ENCODE assay signal across 12 cellular contexts in the genomic region with DNA sequence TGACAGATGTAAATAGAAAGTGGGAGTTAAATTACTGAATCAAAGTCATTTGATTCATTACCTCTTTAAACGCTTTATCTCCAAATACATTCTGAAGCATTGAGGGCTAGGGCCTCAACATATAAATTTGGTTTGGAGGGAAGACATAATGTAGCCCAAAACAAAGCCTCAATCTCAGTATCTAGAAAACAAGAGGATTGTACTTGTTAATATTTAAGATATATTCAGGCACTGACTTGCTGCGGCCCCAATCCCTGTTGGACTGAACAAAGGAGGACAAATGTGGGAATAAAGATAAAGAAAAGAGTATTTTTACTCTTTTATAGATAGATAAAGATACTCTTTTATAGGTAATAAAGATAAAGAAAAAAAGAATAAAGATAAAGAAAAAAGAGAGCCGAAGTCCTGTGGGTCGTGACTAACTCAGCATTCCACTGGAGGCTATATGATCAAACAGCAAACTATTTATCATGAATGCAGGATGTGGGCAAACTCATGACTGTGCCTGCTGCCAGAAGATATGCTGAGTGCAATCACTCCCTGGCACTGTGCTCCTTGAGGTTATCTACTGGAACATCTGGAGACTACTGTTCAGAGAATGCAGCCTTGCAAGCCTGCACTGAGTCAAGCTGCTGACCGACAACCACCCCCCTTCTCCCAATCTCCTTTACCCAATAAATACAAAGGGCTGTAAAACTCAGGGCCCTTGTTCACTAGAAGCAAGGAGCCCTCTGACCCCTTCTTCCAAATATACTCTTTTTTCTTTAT.
DNase-seq lines count a peak whose midpoint lies in the region; ATAC-seq and TF ChIP-seq lines count a peak whose summit lies in the region.
"Had no signal": no experiment of that assay in that cellular context is flagged by ENCODE, and none has a peak within 500 bp of the region (broad histone marks: within the 10 kb centered on the region; RNA-seq: fewer than 3 reads in every experiment).

No MANE protein-coding gene starts in this region.

- CTCF ChIA-PET in RWPE1 (lab: Yijun Ruan, JAX), result no interaction called here

- POLR2A ChIA-PET in RWPE1 (lab: Yijun Ruan, JAX; ENCODE audit: low non-redundant PET), result no interaction called here

- ATAC-seq in GM19328 (IDR thresholded peaks at IDR 0.05; ENCODE audit: unreplicated experiment) (no peak), HG03108 (IDR thresholded peaks at IDR 0.05; ENCODE audit: unreplicated experiment) (no peak)
- ATAC-seq: body of pancreas had no signal

- no peak for TF ChIP-seq CTCF in RWPE1 (conservative IDR thresholded peaks at IDR 0.05; ENCODE audit: low read depth)

- peak overlapping the region; percentile 39; the same call in 1 of the 2 replicates for H3K27ac ChIP-seq in RWPE1
- H3K27ac ChIP-seq: body of pancreas had no signal

- no peak overlapping the region for H3K4me3 ChIP-seq in skeletal muscle cell (ENCODE audit: low read depth, low read length)
- H3K4me3 ChIP-seq: body of pancreas had no signal

- DNase-seq in GM03348 (ENCODE audit: low spot score), result peak; percentile 20
- peak; percentile 45 for DNase-seq in RWPE1 (ENCODE audit: low spot score)
- DNase-seq in fibroblast of gingiva (ENCODE audit: low read depth), result peak; percentile 56
- DNase-seq in skeletal muscle cell (ENCODE audit: low read depth), result peak; percentile 39
- no peak for DNase-seq in activated CD8-positive, alpha-beta memory T cell treated with anti-CD3 and anti-CD28 coated beads, Interleukin-2, amount 50 U/mL, for 4 hours
- no peak for DNase-seq in NCI-H1417 treated with DMSO at 0.1 percent for 48 hours (lab: John Stamatoyannopoulos, UW)
- DNase-seq: NCI-H1105, retina, SHP77 had no signal

Comparison
In these comparisons a context has a peak if more than half of its experiments do, and no peak if none do; other contexts are left out.
1. DNase-seq: peak in GM03348 (single experiment), RWPE1 (single experiment), fibroblast of gingiva (single experiment) and skeletal muscle cell (single experiment); none in activated CD8-positive, alpha-beta memory T cell treated with anti-CD3 and anti-CD28 coated beads, Interleukin-2, amount 50 U/mL, for 4 hours (single experiment) and NCI-H1417 treated with DMSO at 0.1 percent for 48 hours (single experiment).